Comparison of ENCODE assay signal across 12 cellular contexts in genomic region chr21:14736162-14736561, GRCh38.
A peak's percentile ranks its signal among the peaks of the same experiment; 100 is the strongest.
DNase-seq lines count a peak whose midpoint lies in the region; ATAC-seq lines count a peak whose summit lies in the region.
"Had no signal": no experiment of that assay in that cellular context is flagged by ENCODE, and none has a peak within 500 bp of the region (broad histone marks: within the 10 kb centered on the region; RNA-seq: fewer than 3 reads in every experiment).

No MANE protein-coding gene starts in this region.

- no peaks in the 10 kb centered on the region for H3K27me3 ChIP-seq in CD4-positive, CD25-positive, alpha-beta regulatory T cell (ENCODE audit: control insufficient read depth, insufficient read depth, low read length)
- H3K27me3 ChIP-seq: tibial artery had no signal

- peak in 1 of 3 donors; percentile 89 for DNase-seq in CD4-positive, CD25-positive, alpha-beta regulatory T cell
- DNase-seq in OCI-M1 (lab: John Stamatoyannopoulos, UW), result peak; percentile 82
- DNase-seq in ecto neural progenitor cell (ENCODE audit: low spot score), result no peak
- no peak for DNase-seq in UCSD-AML1 (lab: John Stamatoyannopoulos, UW; ENCODE audit: unreplicated experiment)
- DNase-seq in germinal center (ENCODE audit: low spot score), result no peak
- DNase-seq in NK-92 (lab: John Stamatoyannopoulos, UW; ENCODE audit: unreplicated experiment), result no peak
- DNase-seq: COR-L47; effector memory CD8-positive, alpha-beta T cell; stimulated activated CD4-positive, alpha-beta T cell treated with anti-CD3 and anti-CD28 coated beads, Interleukin-2, amount 100 ng/mL, for 24 hours; tibial artery had no signal

- H3K4me3 Mint-ChIP-seq in CD4-positive, CD25-positive, alpha-beta regulatory T cell, result no peak overlapping the region
- H3K4me3 Mint-ChIP-seq: effector memory CD8-positive, alpha-beta T cell had no signal

- no peaks in the 10 kb centered on the region for H3K36me3 ChIP-seq in CD4-positive, CD25-positive, alpha-beta regulatory T cell (ENCODE audit: control insufficient read depth, insufficient read depth, low read length)
- H3K36me3 ChIP-seq: tibial artery had no signal

- peak; percentile 79 to 81 for ATAC-seq in CD4-positive, CD25-positive, alpha-beta regulatory T cell (ENCODE audit: low read depth in 2 of 2)
- ATAC-seq in GM18868 (IDR thresholded peaks at IDR 0.05; ENCODE audit: unreplicated experiment) (peak; percentile 56), HG02642 (IDR thresholded peaks at IDR 0.05; ENCODE audit: poor library complexity, unreplicated experiment) (peak; percentile 73)
- ATAC-seq: effector memory CD8-positive, alpha-beta T cell had no signal

- H3K36me3 Mint-ChIP-seq in CD4-positive, CD25-positive, alpha-beta regulatory T cell, result no peaks in the 10 kb centered on the region

- H3K4me3 ChIP-seq in CD4-positive, CD25-positive, alpha-beta regulatory T cell (ENCODE audit: low read depth, low read length), result no peak overlapping the region
- H3K4me3 ChIP-seq: tibial artery had no signal

- H3K27ac Mint-ChIP-seq in CD4-positive, CD25-positive, alpha-beta regulatory T cell, result peak overlapping the region in 2 of 3 donors; percentile 23 to 39
- H3K27ac Mint-ChIP-seq: effector memory CD8-positive, alpha-beta T cell had no signal

- no peaks in the 10 kb centered on the region for H3K9me3 ChIP-seq in CD4-positive, CD25-positive, alpha-beta regulatory T cell (ENCODE audit: control insufficient read depth in 2 of 2, low read length in 2 of 2)
- H3K9me3 ChIP-seq: tibial artery had no signal

- no peaks in the 10 kb centered on the region for H3K27me3 Mint-ChIP-seq in CD4-positive, CD25-positive, alpha-beta regulatory T cell

- no peaks in the 10 kb centered on the region for H3K9me3 Mint-ChIP-seq in CD4-positive, CD25-positive, alpha-beta regulatory T cell
- H3K9me3 Mint-ChIP-seq: effector memory CD8-positive, alpha-beta T cell had no signal

- H3K4me1 Mint-ChIP-seq in CD4-positive, CD25-positive, alpha-beta regulatory T cell, result peaks cover 15 to 28% (median 24%) of the 10 kb centered on the region in 4 donors

- H3K27ac ChIP-seq in CD4-positive, CD25-positive, alpha-beta regulatory T cell (ENCODE audit: insufficient read depth, low read length, poor library complexity, severe bottlenecking), result peak overlapping the region; percentile 20
- H3K27ac ChIP-seq: tibial artery had no signal

- H3K4me1 ChIP-seq in CD4-positive, CD25-positive, alpha-beta regulatory T cell (ENCODE audit: control insufficient read depth, insufficient read depth, low read length, poor library complexity, severe bottlenecking), result peaks cover 20% of the 10 kb centered on the region
- H3K4me1 ChIP-seq: tibial artery had no signal
